In the genomic region with DNA sequence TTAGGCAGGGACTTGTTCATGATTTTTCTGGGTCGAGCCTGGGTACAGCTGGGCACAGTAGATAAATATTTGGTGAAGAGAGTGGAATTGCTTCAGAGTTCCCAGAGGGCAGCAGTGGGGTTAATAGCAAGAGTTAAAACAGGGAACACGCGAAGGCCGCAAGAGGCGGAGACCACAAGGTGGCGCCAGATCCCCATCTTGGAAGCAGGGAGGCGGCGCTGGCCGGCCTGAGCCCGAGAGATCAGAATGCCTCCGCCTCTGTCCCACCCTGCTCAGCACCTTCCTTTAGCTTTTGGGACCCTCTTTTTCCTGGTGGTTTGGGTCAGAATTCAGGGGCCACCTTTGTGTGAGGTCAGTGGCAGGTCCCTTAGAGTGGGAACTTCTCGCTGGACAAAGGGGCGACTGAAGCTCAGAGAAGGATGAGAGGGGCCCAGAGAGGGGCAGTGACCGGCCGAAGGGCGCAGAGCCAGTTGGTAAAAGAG, we compare ENCODE assay signal across 1 cellular context.
A peak's percentile ranks its signal among the peaks of the same experiment; 100 is the strongest.
TF ChIP-seq lines count a peak whose summit lies in the region.

No MANE protein-coding gene starts in this region.

TF ChIP-seq in IMR-90, 13 proteins besides CTCF, POLR2A, EP300 and RAD21:
- TF ChIP-seq RFX5 (IDR thresholded peaks at IDR 0.05; ENCODE audit: low read depth, low read length) (no peak), SMC3 (IDR thresholded peaks at IDR 0.05; ENCODE audit: low read depth, low read length) (peak; percentile 100), CEBPB (IDR thresholded peaks at IDR 0.05; ENCODE audit: low read depth, low read length) (0 out of 2 replicates have a peak, but pooled peaks have one; percentile 8)
TF ChIP-seq in IMR-90: peak in this region for 2.
